In genomic region chr18:58054041-58054733, GRCh38 we compare ENCODE assay signal across 15 cellular contexts. TPM values are rescaled to one million over a fixed set of nuclear protein-coding genes. Genes with fewer than 3 reads are reported as not detected.
DNase-seq lines count a peak whose midpoint lies in the region; ATAC-seq and TF ChIP-seq lines count a peak whose summit lies in the region.
"Had no signal": no experiment of that assay in that cellular context is flagged by ENCODE, and none has a peak within 500 bp of the region (broad histone marks: within the 10 kb centered on the region; RNA-seq: fewer than 3 reads in every experiment).

No MANE protein-coding gene starts in this region.

- H3K4me1 ChIP-seq in mesenchymal stem cell (ENCODE audit: control insufficient read depth, insufficient read depth, low read depth, low read length) = peaks cover 4% of the 10 kb centered on the region

- intact Hi-C loops in CD4-positive, alpha-beta T cell (cut with DNase I, micrococcal nuclease) = no loop called here
- intact Hi-C loops in cardiac septum (cut with DNase I) = no loop called here

- H3K18ac ChIP-seq in mesenchymal stem cell (ENCODE audit: low read depth in 1 of 2, low read length in 2 of 2) = no peak overlapping the region

- H3K27me3 ChIP-seq in mesenchymal stem cell (ENCODE audit: control insufficient read depth in 1 of 2, insufficient read depth in 1 of 2, low read length in 2 of 2) = no peaks in the 10 kb centered on the region
- no peaks in the 10 kb centered on the region for H3K27me3 ChIP-seq in CD4-positive, alpha-beta T cell (ENCODE audit: control insufficient read depth, insufficient read depth, low read length)
- H3K27me3 ChIP-seq: cardiac muscle cell, SJCRH30 had no signal

- no peak overlapping the region for H2BK12ac ChIP-seq in mesenchymal stem cell (ENCODE audit: low read length in 2 of 2)

- H2BK5ac ChIP-seq in mesenchymal stem cell (ENCODE audit: low read depth, low read length, poor library complexity, severe bottlenecking) = no peak overlapping the region

- no peak for ATAC-seq in CD4-positive, alpha-beta T cell (ENCODE audit: poor library complexity)
- ATAC-seq: activated CD4-positive, CD25-positive, alpha-beta regulatory T cell treated with anti-CD3 and anti-CD28 coated beads, Interleukin-2, amount 50 U/mL, for 24 hours; activated T-cell treated with anti-CD3 and anti-CD28 coated beads, Interleukin-2, amount 50 U/mL, for 72 hours had no signal

- no peaks in the 10 kb centered on the region for H3K9me3 Mint-ChIP-seq in CD4-positive, alpha-beta T cell
- H3K9me3 Mint-ChIP-seq: activated T-cell treated with anti-CD3 and anti-CD28 coated beads, Interleukin-2, amount 50 U/mL, for 72 hours; CD4-positive, CD25-positive, alpha-beta regulatory T cell had no signal

- no peak overlapping the region for H4K91ac ChIP-seq in mesenchymal stem cell (ENCODE audit: low read length)

- no peaks in the 10 kb centered on the region for H3K27me3 Mint-ChIP-seq in CD4-positive, alpha-beta T cell

- H2BK120ac ChIP-seq in mesenchymal stem cell (ENCODE audit: low read depth, low read length) = no peak overlapping the region

- H3K4ac ChIP-seq in mesenchymal stem cell (ENCODE audit: low read depth in 1 of 2, low read length in 2 of 2) = no peak overlapping the region

- H2BK15ac ChIP-seq in mesenchymal stem cell (ENCODE audit: low read depth, poor library complexity, severe bottlenecking) = no peak overlapping the region

- no peaks in the 10 kb centered on the region for H3K9me3 ChIP-seq in mesenchymal stem cell (ENCODE audit: control insufficient read depth, low read length)
- no peaks in the 10 kb centered on the region for H3K9me3 ChIP-seq in CD4-positive, alpha-beta T cell (ENCODE audit: control insufficient read depth, low read length)
- H3K9me3 ChIP-seq: prostate gland, SJCRH30 had no signal

- no peak overlapping the region for H2AK5ac ChIP-seq in mesenchymal stem cell (ENCODE audit: low read length, severe bottlenecking)

- POLR2A ChIA-PET in HEK293T (lab: Yijun Ruan, JAX) = interaction anchor here (1.5 kb wide), 1 partner anchor 9 kb away, joined by 3 read pairs; no protein-coding TSS in a partner anchor
- POLR2A ChIA-PET in CD4-positive, alpha-beta T cell (lab: Charles Lee) = no interaction called here

- no peak overlapping the region for H3K27ac Mint-ChIP-seq in CD4-positive, alpha-beta T cell
- H3K27ac Mint-ChIP-seq: activated T-cell treated with anti-CD3 and anti-CD28 coated beads, Interleukin-2, amount 50 U/mL, for 72 hours; CD4-positive, CD25-positive, alpha-beta regulatory T cell had no signal

- H4K8ac ChIP-seq in mesenchymal stem cell (ENCODE audit: low read length) = no peak overlapping the region

- H3K36me3 ChIP-seq in mesenchymal stem cell (ENCODE audit: control insufficient read depth in 1 of 2, insufficient read depth in 2 of 2, low read depth in 1 of 2, low read length in 2 of 2) = no peaks in the 10 kb centered on the region
- H3K36me3 ChIP-seq: cardiac muscle cell, prostate gland, SJCRH30 had no signal

- peak overlapping the region; percentile 26 for H3K27ac ChIP-seq in mesenchymal stem cell (ENCODE audit: low read length, poor library complexity, severe bottlenecking)
- H3K27ac ChIP-seq in CD4-positive, alpha-beta T cell (ENCODE audit: low read depth, low read length) = no peak overlapping the region
- H3K27ac ChIP-seq: cardiac muscle cell, prostate gland, SJCRH30 had no signal

- H3K14ac ChIP-seq in mesenchymal stem cell (ENCODE audit: low read length in 2 of 2) = no peak overlapping the region

- H3K4me3 ChIP-seq in epithelial cell of esophagus (ENCODE audit: low read length) (no peak overlapping the region), mesenchymal stem cell (ENCODE audit: insufficient read depth in 1 of 2, low read depth in 1 of 2, low read length in 2 of 2) (peak overlapping the region in 1 of 2 experiments; percentile 32)
- H3K4me3 ChIP-seq: cardiac muscle cell, prostate gland, SJCRH30 had no signal

- no peak overlapping the region for H2AFZ ChIP-seq in mesenchymal stem cell (ENCODE audit: low read depth, low read length)

- 44% methylated on average over 6 of the region's 8 CpGs for WGBS in mesenchymal stem cell

- DNase-seq in EH (ENCODE audit: low read depth) (peak; percentile 66), RKO (ENCODE audit: low spot score) (peak; percentile 3), epithelial cell of esophagus (ENCODE audit: low read depth) (peak; percentile 85), mesenchymal stem cell (peak; percentile 60), HEK293T (ENCODE audit: extremely low spot score) (no peak), cardiac septum (ENCODE audit: low spot score) (no peak), hippocampal formation (lab: John Stamatoyannopoulos, UW) (no peak)
- no peak for DNase-seq in CD4-positive, alpha-beta T cell
- DNase-seq: activated T-cell treated with anti-CD3 and anti-CD28 coated beads, Interleukin-2, amount 50 U/mL, for 72 hours; CD4-positive, CD25-positive, alpha-beta regulatory T cell; SJCRH30; stimulated activated CD4-positive, alpha-beta T cell treated with anti-CD3 and anti-CD28 coated beads, Interleukin-4, amount 100 ng/mL, for 24 hours had no signal

- CTCF ChIA-PET in HEK293T (lab: Yijun Ruan, JAX) = interaction anchor here (0.7 to 1.0 kb wide), 2 partner anchors 13 to 68 kb away, joined by 3 read pairs; no protein-coding TSS in a partner anchor
- CTCF ChIA-PET in CD4-positive, alpha-beta T cell (lab: Charles Lee) = no interaction called here

- TF ChIP-seq CTCF in epithelial cell of esophagus (IDR thresholded peaks at IDR 0.05; ENCODE audit: insufficient read depth, low read depth, low read length, missing control alignments) = no peak
- TF ChIP-seq CTCF in CD4-positive, alpha-beta T cell (IDR thresholded peaks at IDR 0.05) = no peak

- no peak overlapping the region for H3K4me2 ChIP-seq in mesenchymal stem cell (ENCODE audit: low read length, poor library complexity, severe bottlenecking)

- no peak overlapping the region for H3K23ac ChIP-seq in mesenchymal stem cell (ENCODE audit: low read length in 2 of 2)

- no peak overlapping the region for H3K4me3 Mint-ChIP-seq in CD4-positive, alpha-beta T cell
- H3K4me3 Mint-ChIP-seq: activated T-cell treated with anti-CD3 and anti-CD28 coated beads, Interleukin-2, amount 50 U/mL, for 72 hours; CD4-positive, CD25-positive, alpha-beta regulatory T cell had no signal

- peak overlapping the region; percentile 69 for H3K9ac ChIP-seq in mesenchymal stem cell (ENCODE audit: low read length)

- no peaks in the 10 kb centered on the region for H3K36me3 Mint-ChIP-seq in CD4-positive, alpha-beta T cell (ENCODE audit: low read depth)
- H3K36me3 Mint-ChIP-seq: CD4-positive, CD25-positive, alpha-beta regulatory T cell had no signal

- H3K79me1 ChIP-seq in mesenchymal stem cell (replicated peaks; ENCODE audit: low read length, poor library complexity, severe bottlenecking) = peaks cover 20% of the 10 kb centered on the region

- no peaks in the 10 kb centered on the region for H3K4me1 Mint-ChIP-seq in CD4-positive, alpha-beta T cell (ENCODE audit: low read depth)

TF ChIP-seq in HEK293T, 16 proteins besides CTCF, POLR2A, EP300 and RAD21:
- TF ChIP-seq ZNF384 (IDR thresholded peaks at IDR 0.05) (no peak), SP1 (IDR thresholded peaks at IDR 0.05) (no peak), BHLHE40 (IDR thresholded peaks at IDR 0.05; ENCODE audit: borderline replicate concordance) (no peak), FOXK2 (IDR thresholded peaks at IDR 0.05) (no peak), PKNOX1 (IDR thresholded peaks at IDR 0.05) (no peak), SUZ12 (IDR thresholded peaks at IDR 0.05) (no peak), L3MBTL2 (conservative IDR thresholded peaks at IDR 0.05) (no peak)

RNA-seq across cellular contexts. Expression of gene NEDD4L, which starts 10.2 kb away (rescaled TPM):
- 9.4 TPM for polyA plus RNA-seq in mesenchymal stem cell (2013, experiment 1 of 2)
- polyA plus RNA-seq in mesenchymal stem cell (2013, experiment 2 of 2) = 12.5 TPM
- 10 to 100 TPM; 11.2 to 13.7 TPM for total RNA-seq in CD4-positive, alpha-beta T cell
- 49.3 TPM for total RNA-seq in cardiac septum

Comparison
In these comparisons a context has a peak if more than half of its experiments do, and no peak if none do; other contexts are left out.
1. DNase-seq: peak in EH (single experiment), RKO (single experiment), epithelial cell of esophagus (single experiment) and mesenchymal stem cell (single experiment); none in HEK293T (single experiment), CD4-positive, alpha-beta T cell (0 of 10), cardiac septum (single experiment) and hippocampal formation (0 of 2).